Comparison of ENCODE assay signal across 26 cellular contexts in the genomic region with DNA sequence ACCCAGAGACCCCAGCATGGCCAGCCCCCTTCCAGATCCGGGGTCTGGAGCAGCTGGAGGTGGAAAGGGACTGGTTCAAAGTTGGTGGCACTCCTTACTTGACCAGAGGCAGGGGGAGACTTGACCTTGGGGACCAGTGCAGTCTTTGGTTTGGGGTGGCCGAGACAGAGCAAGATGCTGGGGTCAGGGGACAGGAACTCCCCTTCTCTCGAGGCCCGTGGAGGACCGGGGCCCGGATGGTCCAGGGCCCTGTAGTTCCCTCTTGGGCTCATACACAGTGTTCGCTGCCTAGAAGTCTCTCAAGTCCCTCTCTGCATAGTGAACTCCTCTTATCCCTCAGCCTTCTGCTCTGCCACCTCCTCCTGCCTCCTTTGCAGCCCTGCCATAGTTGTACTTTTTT. TPM values are rescaled to one million over a fixed set of nuclear protein-coding genes. Genes with fewer than 3 reads are reported as not detected.
DNase-seq lines count a peak whose midpoint lies in the region; ATAC-seq, FAIRE-seq and TF ChIP-seq lines count a peak whose summit lies in the region.
"Had no signal": no experiment of that assay in that cellular context is flagged by ENCODE, and none has a peak within 500 bp of the region (broad histone marks: within the 10 kb centered on the region; RNA-seq: fewer than 3 reads in every experiment).

No MANE protein-coding gene starts in this region.

- H3K9me3 ChIP-seq in lower lobe of right lung (no peaks in the 10 kb centered on the region), sigmoid colon (no peaks in the 10 kb centered on the region)
- H3K9me3 ChIP-seq: BE2C, Caco-2, SJCRH30 had no signal

- TF ChIP-seq POLR2A in sigmoid colon (IDR thresholded peaks at IDR 0.05) (no peak), lower leg skin (IDR thresholded peaks at IDR 0.05) (no peak), GM12891 (IDR thresholded peaks at IDR 0.05; ENCODE audit: low read depth, low read length) (no peak)

- WGBS in sigmoid colon, 2 donors: 58 to 64% methylated on average over 7 of the region's 7 CpGs
- 47 to 51% methylated on average over 7 of the region's 7 CpGs for WGBS in lower leg skin, 2 donors

- no peaks in the 10 kb centered on the region for H3K36me3 Mint-ChIP-seq in activated naive CD4-positive, alpha-beta T cell treated with anti-CD3 and anti-CD28 coated beads, Interleukin-2, amount 10 ng/mL, durations not matched to agents 7 days and 5 days
- H3K36me3 Mint-ChIP-seq: CD4-positive, CD25-positive, alpha-beta regulatory T cell had no signal

- H3K27ac Mint-ChIP-seq in activated naive CD4-positive, alpha-beta T cell treated with anti-CD3 and anti-CD28 coated beads, Interleukin-2, amount 10 ng/mL, durations not matched to agents 7 days and 5 days: no peak overlapping the region
- H3K27ac Mint-ChIP-seq: CD4-positive, CD25-positive, alpha-beta regulatory T cell had no signal

- TF ChIP-seq CTCF in lower lobe of right lung (IDR thresholded peaks at IDR 0.05) (no peak), sigmoid colon (IDR thresholded peaks at IDR 0.05) (no peak), lower leg skin (IDR thresholded peaks at IDR 0.05) (no peak)

- H3K4me3 ChIP-seq in H7 (ENCODE audit: insufficient read depth, low read depth, low read length) (no peak overlapping the region), lower lobe of right lung (no peak overlapping the region), sigmoid colon (no peak overlapping the region), lower leg skin (ENCODE audit: low read depth, poor library complexity, severe bottlenecking) (no peak overlapping the region)
- H3K4me3 ChIP-seq: GM12878, SJCRH30 had no signal

- H3K4me1 Mint-ChIP-seq in activated naive CD4-positive, alpha-beta T cell treated with anti-CD3 and anti-CD28 coated beads, Interleukin-2, amount 10 ng/mL, durations not matched to agents 7 days and 5 days: peaks cover 11% of the 10 kb centered on the region

- H3K4me3 Mint-ChIP-seq in activated naive CD4-positive, alpha-beta T cell treated with anti-CD3 and anti-CD28 coated beads, Interleukin-2, amount 10 ng/mL, durations not matched to agents 7 days and 5 days: no peak overlapping the region

- CTCF ChIA-PET in activated naive CD4-positive, alpha-beta T cell treated with anti-CD3 and anti-CD28 coated beads, Interleukin-2, amount 10 ng/mL, durations not matched to agents 7 days and 5 days (lab: Charles Lee): no interaction called here

- FAIRE-seq in GM12891 (lab: Jason Lieb, UNC): no peak
- FAIRE-seq: A204.1, GM12878, GM18507 had no signal

- intact Hi-C loops in lower lobe of right lung (cut with DNase I) (no loop called here), sigmoid colon (cut with DNase I) (no loop called here), lower leg skin (cut with DNase I; ENCODE audit: low total_unique reads) (no loop called here)

- H3K27ac ChIP-seq in lower lobe of right lung: no peak overlapping the region
- H3K27ac ChIP-seq in sigmoid colon: no peak overlapping the region
- H3K27ac ChIP-seq: KMS-11, SJCRH30 had no signal

- H3K27me3 ChIP-seq in H7 (ENCODE audit: control insufficient read depth, insufficient read depth, low read length): no peaks in the 10 kb centered on the region; the same call in 1 of the 2 replicates
- H3K27me3 ChIP-seq in lower lobe of right lung (ENCODE audit: low read depth): peaks cover 62% of the 10 kb centered on the region
- peaks cover 19 to 72% (median 46%) of the 10 kb centered on the region in 3 donors for H3K27me3 ChIP-seq in sigmoid colon
- H3K27me3 ChIP-seq: SJCRH30 had no signal

- peaks cover 62% of the 10 kb centered on the region for H3K27me3 Mint-ChIP-seq in activated naive CD4-positive, alpha-beta T cell treated with anti-CD3 and anti-CD28 coated beads, Interleukin-2, amount 10 ng/mL, durations not matched to agents 7 days and 5 days

- DNase-seq in activated naive CD4-positive, alpha-beta T cell treated with anti-CD3 and anti-CD28 coated beads, Interleukin-2, amount 10 ng/mL, durations not matched to agents 7 days and 5 days: peak; percentile 15
- no peak for DNase-seq in activated naive CD4-positive, alpha-beta T cell treated with Interleukin-2 at 50 U/mL for 16 hours
- DNase-seq in H7: peak; percentile 34
- DNase-seq in lower lobe of right lung: peak; percentile 13
- peak; percentile 53 for DNase-seq in sigmoid colon
- DNase-seq in lower leg skin (ENCODE audit: low spot score in 2 of 2): no peak
- no peak for DNase-seq in GM12891 (ENCODE audit: insufficient read length, low spot score)
- DNase-seq: BE2C; Caco-2; CD4-positive, CD25-positive, alpha-beta regulatory T cell; GF-D8; GOT3; NCI-H1417; NCI-H187; NCI-H2107; NCI-H226; NCI-H524 treated with DMSO at 0.1 percent for 48 hours; PC-3; SJCRH30 had no signal

- H3K4me1 ChIP-seq in lower lobe of right lung (peaks cover 9% of the 10 kb centered on the region), sigmoid colon (peaks cover 0 to 11% (median 10%) of the 10 kb centered on the region in 4 donors)
- H3K4me1 ChIP-seq: BE2C, Caco-2, SJCRH30 had no signal

- H3K36me3 ChIP-seq in H7 (replicated peaks; ENCODE audit: control insufficient read depth, insufficient read depth, low read length): no peaks in the 10 kb centered on the region
- H3K36me3 ChIP-seq in lower lobe of right lung: no peaks in the 10 kb centered on the region
- no peaks in the 10 kb centered on the region for H3K36me3 ChIP-seq in sigmoid colon
- H3K36me3 ChIP-seq: BE2C, SJCRH30 had no signal

- no peak for TF ChIP-seq EP300 in sigmoid colon (IDR thresholded peaks at IDR 0.05)

- ATAC-seq in lower lobe of right lung (no peak), HG03045 (IDR thresholded peaks at IDR 0.05; ENCODE audit: unreplicated experiment) (no peak)
- ATAC-seq: GM12878, PC-3 had no signal

- no peaks in the 10 kb centered on the region for H3K9me3 Mint-ChIP-seq in activated naive CD4-positive, alpha-beta T cell treated with anti-CD3 and anti-CD28 coated beads, Interleukin-2, amount 10 ng/mL, durations not matched to agents 7 days and 5 days

TF ChIP-seq in GM12891, 5 proteins besides CTCF, POLR2A, EP300 and RAD21:
- TF ChIP-seq TAF1 (IDR thresholded peaks at IDR 0.05; ENCODE audit: low read depth, low read length) (no peak), SPI1 (IDR thresholded peaks at IDR 0.05; ENCODE audit: low read depth, low read length) (no peak), PAX5 (IDR thresholded peaks at IDR 0.05; ENCODE audit: insufficient read depth, low read length, severe bottlenecking) (no peak), POLR2AphosphoS5 (IDR thresholded peaks at IDR 0.05; ENCODE audit: low read depth, low read length) (no peak)
TF ChIP-seq in GM12891: peak in this region for 0.

RNA-seq across cellular contexts. Expression of a gene that starts 0.6 kb away (rescaled TPM):
- total RNA-seq in H7 (2014; rRNA removed; shearing (Covaris generic)): not detected in 2 replicates
- total RNA-seq in lower lobe of right lung (not detected), sigmoid colon (not detected), lower leg skin (not detected)
- not detected for polyA plus RNA-seq in sigmoid colon
- not detected for polyA plus RNA-seq in GM12891 (2012; ENCODE audit: low read depth, missing spikeins)
- total RNA-seq: Caco-2; CD4-positive, CD25-positive, alpha-beta regulatory T cell; GM12878; M059J; SJCRH30 had no signal
- polyA plus RNA-seq: CD4-positive, CD25-positive, alpha-beta regulatory T cell; GM12878 had no signal

RNA-seq across cellular contexts. Expression of a gene that starts 10.3 kb away (rescaled TPM):
- not detected in 2 replicates for total RNA-seq in H7 (2014; rRNA removed; shearing (Covaris generic))
- total RNA-seq in lower lobe of right lung: not detected
- not detected for total RNA-seq in sigmoid colon
- not detected for polyA plus RNA-seq in sigmoid colon
- not detected for total RNA-seq in lower leg skin
- not detected for polyA plus RNA-seq in GM12891 (2012; ENCODE audit: low read depth, missing spikeins)
- total RNA-seq: Caco-2; CD4-positive, CD25-positive, alpha-beta regulatory T cell; GM12878; HT-29; M059J; PC-3; SJCRH30 had no signal
- polyA plus RNA-seq: CD4-positive, CD25-positive, alpha-beta regulatory T cell; GM12878 had no signal

RNA-seq across cellular contexts. Expression of a gene that starts 10.9 kb away (rescaled TPM):
- total RNA-seq in H7 (2014; rRNA removed; shearing (Covaris generic)): 236 and 269 TPM in 2 replicates
- total RNA-seq in lower lobe of right lung (196 TPM), sigmoid colon (1,000 to 10,000 TPM in 1 of 4 donors, 100 to 1,000 TPM in 3; 329 to 1,166 (median 508) TPM), lower leg skin (1,000 to 10,000 TPM in 1 of 4 donors, 100 to 1,000 TPM in 3; 244 to 2,128 (median 328) TPM)
- 100 to 1,000 TPM; 454 to 984 (median 463) TPM for polyA plus RNA-seq in sigmoid colon
- 213 TPM for polyA plus RNA-seq in GM12891 (2012; ENCODE audit: low read depth, missing spikeins)

RNA-seq across cellular contexts. Expression of a gene that starts 29.1 kb away (rescaled TPM):
- 0.42 and 1.5 TPM in 2 replicates for total RNA-seq in H7 (2014; rRNA removed; shearing (Covaris generic))
- total RNA-seq in lower lobe of right lung: 26.5 TPM
- total RNA-seq in sigmoid colon: not detected
- under 1 TPM in 1 of 3 donors, not detected in 2; 0.58 TPM for polyA plus RNA-seq in sigmoid colon
- total RNA-seq in lower leg skin: under 1 TPM in 1 of 4 donors, not detected in 3; 0.63 TPM
- 29.1 TPM for polyA plus RNA-seq in GM12891 (2012; ENCODE audit: low read depth, missing spikeins)
- total RNA-seq: Caco-2; CD4-positive, CD25-positive, alpha-beta regulatory T cell; HT-29; M059J; PC-3; SJCRH30 had no signal

RNA-seq across cellular contexts. Expression of a gene that starts 35.5 kb away (rescaled TPM):
- 69.0 and 96.1 TPM in 2 replicates for total RNA-seq in H7 (2014; rRNA removed; shearing (Covaris generic))
- 659 TPM for total RNA-seq in lower lobe of right lung
- 100 to 1,000 TPM; 181 to 826 (median 219) TPM for total RNA-seq in sigmoid colon
- polyA plus RNA-seq in sigmoid colon: 100 to 1,000 TPM in 1 of 3 donors, 10 to 100 TPM in 2; 66.1 to 725 (median 73.8) TPM
- 100 to 1,000 TPM; 257 to 830 (median 272) TPM for total RNA-seq in lower leg skin
- polyA plus RNA-seq in GM12891 (2012; ENCODE audit: low read depth, missing spikeins): 400 TPM

Comparison
In these comparisons a context has a peak if more than half of its experiments do, and no peak if none do; other contexts are left out.
1. DNase-seq: peak in activated naive CD4-positive, alpha-beta T cell treated with anti-CD3 and anti-CD28 coated beads, Interleukin-2, amount 10 ng/mL, durations not matched to agents 7 days and 5 days (single experiment), H7 (single experiment), lower lobe of right lung (single experiment) and sigmoid colon (single experiment); none in activated naive CD4-positive, alpha-beta T cell treated with Interleukin-2 at 50 U/mL for 16 hours (single experiment), lower leg skin (0 of 2) and GM12891 (single experiment).